In the genomic region with DNA sequence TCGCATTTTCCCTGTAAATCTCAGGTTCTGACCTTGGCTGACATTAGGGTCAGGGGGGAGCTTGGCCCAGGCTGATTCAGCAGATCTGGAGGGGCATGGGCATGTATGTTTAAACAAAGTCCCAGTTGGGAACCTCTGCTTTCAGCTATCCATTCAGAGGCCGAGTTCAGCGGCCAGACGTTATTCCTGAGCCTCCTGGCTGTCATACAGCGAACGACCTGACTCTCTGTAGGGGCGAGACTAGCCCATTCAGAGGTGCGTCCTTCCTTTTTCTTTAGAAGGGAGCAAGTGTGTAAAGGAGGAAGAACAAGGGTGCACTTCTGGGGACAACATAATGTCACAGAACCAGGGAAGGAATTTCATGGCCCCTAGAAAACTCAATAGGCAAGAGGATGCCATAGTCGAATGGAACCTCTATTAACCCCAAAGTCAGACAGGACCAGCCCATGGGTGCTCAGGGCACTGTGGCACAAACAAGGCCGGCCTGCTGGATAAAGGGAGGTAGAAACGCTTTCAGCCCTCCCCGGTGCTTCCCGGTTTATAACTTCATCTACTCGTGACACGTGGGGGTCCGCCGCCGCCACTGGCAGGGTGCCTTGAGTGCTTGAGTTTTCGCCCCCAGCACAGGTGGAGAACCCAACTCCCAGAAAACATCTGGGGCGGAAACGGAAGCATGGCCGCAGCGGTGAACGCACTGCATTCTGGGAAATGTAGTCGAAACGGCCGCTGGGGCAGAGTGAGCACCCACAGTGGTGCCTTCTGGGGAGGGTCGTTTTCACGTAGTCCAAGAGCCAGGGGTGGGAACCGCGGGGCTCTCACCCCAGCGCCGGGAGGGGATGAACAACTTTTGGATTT, we compare ENCODE assay signal across 1 cellular context.
A peak's percentile ranks its signal among the peaks of the same experiment; 100 is the strongest.
TF ChIP-seq lines count a peak whose summit lies in the region.

No MANE protein-coding gene starts in this region.

TF ChIP-seq in K562, 482 proteins besides CTCF, POLR2A, EP300 and RAD21 (continued from another document and continues in another):
- TF ChIP-seq, protein P1, sequence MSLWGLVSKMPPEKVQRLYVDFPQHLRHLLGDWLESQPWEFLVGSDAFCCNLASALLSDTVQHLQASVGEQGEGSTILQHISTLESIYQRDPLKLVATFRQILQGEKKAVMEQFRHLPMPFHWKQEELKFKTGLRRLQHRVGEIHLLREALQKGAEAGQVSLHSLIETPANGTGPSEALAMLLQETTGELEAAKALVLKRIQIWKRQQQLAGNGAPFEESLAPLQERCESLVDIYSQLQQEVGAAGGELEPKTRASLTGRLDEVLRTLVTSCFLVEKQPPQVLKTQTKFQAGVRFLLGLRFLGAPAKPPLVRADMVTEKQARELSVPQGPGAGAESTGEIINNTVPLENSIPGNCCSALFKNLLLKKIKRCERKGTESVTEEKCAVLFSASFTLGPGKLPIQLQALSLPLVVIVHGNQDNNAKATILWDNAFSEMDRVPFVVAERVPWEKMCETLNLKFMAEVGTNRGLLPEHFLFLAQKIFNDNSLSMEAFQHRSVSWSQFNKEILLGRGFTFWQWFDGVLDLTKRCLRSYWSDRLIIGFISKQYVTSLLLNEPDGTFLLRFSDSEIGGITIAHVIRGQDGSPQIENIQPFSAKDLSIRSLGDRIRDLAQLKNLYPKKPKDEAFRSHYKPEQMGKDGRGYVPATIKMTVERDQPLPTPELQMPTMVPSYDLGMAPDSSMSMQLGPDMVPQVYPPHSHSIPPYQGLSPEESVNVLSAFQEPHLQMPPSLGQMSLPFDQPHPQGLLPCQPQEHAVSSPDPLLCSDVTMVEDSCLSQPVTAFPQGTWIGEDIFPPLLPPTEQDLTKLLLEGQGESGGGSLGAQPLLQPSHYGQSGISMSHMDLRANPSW (CRISPR knock-in tag; IDR thresholded peaks at IDR 0.05), result no peak
- TF ChIP-seq HDAC2 (IDR thresholded peaks at IDR 0.05), result no peak
- TF ChIP-seq, protein P2, sequence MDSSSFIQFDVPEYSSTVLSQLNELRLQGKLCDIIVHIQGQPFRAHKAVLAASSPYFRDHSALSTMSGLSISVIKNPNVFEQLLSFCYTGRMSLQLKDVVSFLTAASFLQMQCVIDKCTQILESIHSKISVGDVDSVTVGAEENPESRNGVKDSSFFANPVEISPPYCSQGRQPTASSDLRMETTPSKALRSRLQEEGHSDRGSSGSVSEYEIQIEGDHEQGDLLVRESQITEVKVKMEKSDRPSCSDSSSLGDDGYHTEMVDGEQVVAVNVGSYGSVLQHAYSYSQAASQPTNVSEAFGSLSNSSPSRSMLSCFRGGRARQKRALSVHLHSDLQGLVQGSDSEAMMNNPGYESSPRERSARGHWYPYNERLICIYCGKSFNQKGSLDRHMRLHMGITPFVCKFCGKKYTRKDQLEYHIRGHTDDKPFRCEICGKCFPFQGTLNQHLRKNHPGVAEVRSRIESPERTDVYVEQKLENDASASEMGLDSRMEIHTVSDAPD (CRISPR knock-in tag; IDR thresholded peaks at IDR 0.05), result no peak
- TF ChIP-seq, protein P3, sequence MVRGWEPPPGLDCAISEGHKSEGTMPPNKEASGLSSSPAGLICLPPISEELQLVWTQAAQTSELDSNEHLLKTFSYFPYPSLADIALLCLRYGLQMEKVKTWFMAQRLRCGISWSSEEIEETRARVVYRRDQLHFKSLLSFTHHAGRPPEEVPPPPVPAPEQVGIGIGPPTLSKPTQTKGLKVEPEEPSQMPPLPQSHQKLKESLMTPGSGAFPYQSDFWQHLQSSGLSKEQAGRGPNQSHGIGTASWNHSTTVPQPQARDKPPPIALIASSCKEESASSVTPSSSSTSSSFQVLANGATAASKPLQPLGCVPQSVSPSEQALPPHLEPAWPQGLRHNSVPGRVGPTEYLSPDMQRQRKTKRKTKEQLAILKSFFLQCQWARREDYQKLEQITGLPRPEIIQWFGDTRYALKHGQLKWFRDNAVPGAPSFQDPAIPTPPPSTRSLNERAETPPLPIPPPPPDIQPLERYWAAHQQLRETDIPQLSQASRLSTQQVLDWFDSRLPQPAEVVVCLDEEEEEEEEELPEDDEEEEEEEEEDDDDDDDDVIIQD (CRISPR knock-in tag; IDR thresholded peaks at IDR 0.05), result no peak
- TF ChIP-seq, protein P4, sequence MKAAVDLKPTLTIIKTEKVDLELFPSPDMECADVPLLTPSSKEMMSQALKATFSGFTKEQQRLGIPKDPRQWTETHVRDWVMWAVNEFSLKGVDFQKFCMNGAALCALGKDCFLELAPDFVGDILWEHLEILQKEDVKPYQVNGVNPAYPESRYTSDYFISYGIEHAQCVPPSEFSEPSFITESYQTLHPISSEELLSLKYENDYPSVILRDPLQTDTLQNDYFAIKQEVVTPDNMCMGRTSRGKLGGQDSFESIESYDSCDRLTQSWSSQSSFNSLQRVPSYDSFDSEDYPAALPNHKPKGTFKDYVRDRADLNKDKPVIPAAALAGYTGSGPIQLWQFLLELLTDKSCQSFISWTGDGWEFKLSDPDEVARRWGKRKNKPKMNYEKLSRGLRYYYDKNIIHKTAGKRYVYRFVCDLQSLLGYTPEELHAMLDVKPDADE (conservative IDR thresholded peaks at IDR 0.05; ENCODE audit: control insufficient read depth, low read depth, low read length), result peak; percentile 75
- no peak for TF ChIP-seq BMI1 (IDR thresholded peaks at IDR 0.05; ENCODE audit: low read length)
- no peak for TF ChIP-seq ZFP1 (CRISPR knock-in tag; IDR thresholded peaks at IDR 0.05)
- no peak for TF ChIP-seq PCBP1 (IDR thresholded peaks at IDR 0.05; ENCODE audit: low read depth, low read length, poor library complexity, severe bottlenecking)
- no peak for TF ChIP-seq XRCC5 (IDR thresholded peaks at IDR 0.05; ENCODE audit: low read depth, low read length)
- TF ChIP-seq NFRKB (IDR thresholded peaks at IDR 0.05; ENCODE audit: low read depth), result peak; percentile 55; the same call in 1 of the 2 replicates
- TF ChIP-seq SIN3B (IDR thresholded peaks at IDR 0.05; ENCODE audit: low read depth), result no peak
- no peak for TF ChIP-seq TARDBP (IDR thresholded peaks at IDR 0.05)
- TF ChIP-seq EZH2 (IDR thresholded peaks at IDR 0.05; ENCODE audit: borderline replicate concordance, low read depth, low read length), result no peak
- no peak for TF ChIP-seq KHSRP (IDR thresholded peaks at IDR 0.05)
- TF ChIP-seq, protein P5, sequence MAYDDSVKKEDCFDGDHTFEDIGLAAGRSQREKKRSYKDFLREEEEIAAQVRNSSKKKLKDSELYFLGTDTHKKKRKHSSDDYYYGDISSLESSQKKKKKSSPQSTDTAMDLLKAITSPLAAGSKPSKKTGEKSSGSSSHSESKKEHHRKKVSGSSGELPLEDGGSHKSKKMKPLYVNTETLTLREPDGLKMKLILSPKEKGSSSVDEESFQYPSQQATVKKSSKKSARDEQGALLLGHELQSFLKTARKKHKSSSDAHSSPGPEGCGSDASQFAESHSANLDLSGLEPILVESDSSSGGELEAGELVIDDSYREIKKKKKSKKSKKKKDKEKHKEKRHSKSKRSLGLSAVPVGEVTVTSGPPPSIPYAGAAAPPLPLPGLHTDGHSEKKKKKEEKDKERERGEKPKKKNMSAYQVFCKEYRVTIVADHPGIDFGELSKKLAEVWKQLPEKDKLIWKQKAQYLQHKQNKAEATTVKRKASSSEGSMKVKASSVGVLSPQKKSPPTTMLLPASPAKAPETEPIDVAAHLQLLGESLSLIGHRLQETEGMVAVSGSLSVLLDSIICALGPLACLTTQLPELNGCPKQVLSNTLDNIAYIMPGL (CRISPR knock-in tag; IDR thresholded peaks at IDR 0.05), result peak; percentile 47; the same call in 1 of the 2 replicates
- no peak for TF ChIP-seq FOXJ3 (CRISPR knock-in tag; IDR thresholded peaks at IDR 0.05)
- TF ChIP-seq, protein P6, sequence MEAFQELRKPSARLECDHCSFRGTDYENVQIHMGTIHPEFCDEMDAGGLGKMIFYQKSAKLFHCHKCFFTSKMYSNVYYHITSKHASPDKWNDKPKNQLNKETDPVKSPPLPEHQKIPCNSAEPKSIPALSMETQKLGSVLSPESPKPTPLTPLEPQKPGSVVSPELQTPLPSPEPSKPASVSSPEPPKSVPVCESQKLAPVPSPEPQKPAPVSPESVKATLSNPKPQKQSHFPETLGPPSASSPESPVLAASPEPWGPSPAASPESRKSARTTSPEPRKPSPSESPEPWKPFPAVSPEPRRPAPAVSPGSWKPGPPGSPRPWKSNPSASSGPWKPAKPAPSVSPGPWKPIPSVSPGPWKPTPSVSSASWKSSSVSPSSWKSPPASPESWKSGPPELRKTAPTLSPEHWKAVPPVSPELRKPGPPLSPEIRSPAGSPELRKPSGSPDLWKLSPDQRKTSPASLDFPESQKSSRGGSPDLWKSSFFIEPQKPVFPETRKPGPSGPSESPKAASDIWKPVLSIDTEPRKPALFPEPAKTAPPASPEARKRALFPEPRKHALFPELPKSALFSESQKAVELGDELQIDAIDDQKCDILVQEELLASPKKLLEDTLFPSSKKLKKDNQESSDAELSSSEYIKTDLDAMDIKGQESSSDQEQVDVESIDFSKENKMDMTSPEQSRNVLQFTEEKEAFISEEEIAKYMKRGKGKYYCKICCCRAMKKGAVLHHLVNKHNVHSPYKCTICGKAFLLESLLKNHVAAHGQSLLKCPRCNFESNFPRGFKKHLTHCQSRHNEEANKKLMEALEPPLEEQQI (IDR thresholded peaks at IDR 0.05), result no peak
- no peak for TF ChIP-seq GTF2A2 (tag; IDR thresholded peaks at IDR 0.05)
- no peak for TF ChIP-seq POLR2H (tag; IDR thresholded peaks at IDR 0.05; ENCODE audit: low read depth)
- TF ChIP-seq, protein P7, sequence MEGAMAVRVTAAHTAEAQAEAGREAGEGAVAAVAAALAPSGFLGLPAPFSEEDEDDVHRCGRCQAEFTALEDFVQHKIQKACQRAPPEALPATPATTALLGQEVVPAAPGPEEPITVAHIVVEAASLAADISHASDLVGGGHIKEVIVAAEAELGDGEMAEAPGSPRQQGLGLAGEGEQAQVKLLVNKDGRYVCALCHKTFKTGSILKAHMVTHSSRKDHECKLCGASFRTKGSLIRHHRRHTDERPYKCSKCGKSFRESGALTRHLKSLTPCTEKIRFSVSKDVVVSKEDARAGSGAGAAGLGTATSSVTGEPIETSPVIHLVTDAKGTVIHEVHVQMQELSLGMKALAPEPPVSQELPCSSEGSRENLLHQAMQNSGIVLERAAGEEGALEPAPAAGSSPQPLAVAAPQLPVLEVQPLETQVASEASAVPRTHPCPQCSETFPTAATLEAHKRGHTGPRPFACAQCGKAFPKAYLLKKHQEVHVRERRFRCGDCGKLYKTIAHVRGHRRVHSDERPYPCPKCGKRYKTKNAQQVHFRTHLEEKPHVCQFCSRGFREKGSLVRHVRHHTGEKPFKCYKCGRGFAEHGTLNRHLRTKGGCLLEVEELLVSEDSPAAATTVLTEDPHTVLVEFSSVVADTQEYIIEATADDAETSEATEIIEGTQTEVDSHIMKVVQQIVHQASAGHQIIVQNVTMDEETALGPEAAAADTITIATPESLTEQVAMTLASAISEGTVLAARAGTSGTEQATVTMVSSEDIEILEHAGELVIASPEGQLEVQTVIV (CRISPR knock-in tag; IDR thresholded peaks at IDR 0.05; ENCODE audit: borderline replicate concordance), result no peak
- TF ChIP-seq NFXL1 (CRISPR knock-in tag; IDR thresholded peaks at IDR 0.05), result no peak
- TF ChIP-seq ZNF764 (CRISPR knock-in tag; IDR thresholded peaks at IDR 0.05; ENCODE audit: low read depth), result no peak
- no peak for TF ChIP-seq RNF2 (IDR thresholded peaks at IDR 0.05)
- TF ChIP-seq ZC3H8 (IDR thresholded peaks at IDR 0.05), result no peak
- TF ChIP-seq IFI16 (CRISPR knock-in tag; IDR thresholded peaks at IDR 0.05), result no peak
- no peak for TF ChIP-seq MAFG (tag; conservative IDR thresholded peaks at IDR 0.05)
- peak; percentile 71 for TF ChIP-seq RBFOX2 (IDR thresholded peaks at IDR 0.05; ENCODE audit: low read depth, low read length)
- TF ChIP-seq SMARCA4 (IDR thresholded peaks at IDR 0.05), result no peak
- TF ChIP-seq ZNF717 (CRISPR knock-in tag; IDR thresholded peaks at IDR 0.05), result no peak
- TF ChIP-seq ZBTB8A (IDR thresholded peaks at IDR 0.05; ENCODE audit: partially characterized antibody), result no peak
- TF ChIP-seq TCFL5 (CRISPR knock-in tag; conservative IDR thresholded peaks at IDR 0.05), result no peak
- TF ChIP-seq, protein P8, sequence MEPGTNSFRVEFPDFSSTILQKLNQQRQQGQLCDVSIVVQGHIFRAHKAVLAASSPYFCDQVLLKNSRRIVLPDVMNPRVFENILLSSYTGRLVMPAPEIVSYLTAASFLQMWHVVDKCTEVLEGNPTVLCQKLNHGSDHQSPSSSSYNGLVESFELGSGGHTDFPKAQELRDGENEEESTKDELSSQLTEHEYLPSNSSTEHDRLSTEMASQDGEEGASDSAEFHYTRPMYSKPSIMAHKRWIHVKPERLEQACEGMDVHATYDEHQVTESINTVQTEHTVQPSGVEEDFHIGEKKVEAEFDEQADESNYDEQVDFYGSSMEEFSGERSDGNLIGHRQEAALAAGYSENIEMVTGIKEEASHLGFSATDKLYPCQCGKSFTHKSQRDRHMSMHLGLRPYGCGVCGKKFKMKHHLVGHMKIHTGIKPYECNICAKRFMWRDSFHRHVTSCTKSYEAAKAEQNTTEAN (CRISPR knock-in tag; IDR thresholded peaks at IDR 0.05), result no peak
- no peak for TF ChIP-seq ZSCAN29 (IDR thresholded peaks at IDR 0.05)
- TF ChIP-seq ILK (tag; IDR thresholded peaks at IDR 0.05; ENCODE audit: borderline replicate concordance, low read depth), result no peak
- no peak for TF ChIP-seq ZNF174 (CRISPR knock-in tag; IDR thresholded peaks at IDR 0.05)
- TF ChIP-seq RUNX1 (IDR thresholded peaks at IDR 0.05; ENCODE audit: low read depth), result no peak
- TF ChIP-seq FUS (optimal IDR thresholded peaks at IDR 0.05; ENCODE audit: low read depth, low read length), result no peak
- TF ChIP-seq U2AF1 (optimal IDR thresholded peaks at IDR 0.05; ENCODE audit: low read depth, low read length), result no peak
- no peak for TF ChIP-seq ZNF324 (CRISPR knock-in tag; IDR thresholded peaks at IDR 0.05)
- TF ChIP-seq TCF7 (IDR thresholded peaks at IDR 0.05; ENCODE audit: borderline replicate concordance), result no peak
- TF ChIP-seq, protein P9, sequence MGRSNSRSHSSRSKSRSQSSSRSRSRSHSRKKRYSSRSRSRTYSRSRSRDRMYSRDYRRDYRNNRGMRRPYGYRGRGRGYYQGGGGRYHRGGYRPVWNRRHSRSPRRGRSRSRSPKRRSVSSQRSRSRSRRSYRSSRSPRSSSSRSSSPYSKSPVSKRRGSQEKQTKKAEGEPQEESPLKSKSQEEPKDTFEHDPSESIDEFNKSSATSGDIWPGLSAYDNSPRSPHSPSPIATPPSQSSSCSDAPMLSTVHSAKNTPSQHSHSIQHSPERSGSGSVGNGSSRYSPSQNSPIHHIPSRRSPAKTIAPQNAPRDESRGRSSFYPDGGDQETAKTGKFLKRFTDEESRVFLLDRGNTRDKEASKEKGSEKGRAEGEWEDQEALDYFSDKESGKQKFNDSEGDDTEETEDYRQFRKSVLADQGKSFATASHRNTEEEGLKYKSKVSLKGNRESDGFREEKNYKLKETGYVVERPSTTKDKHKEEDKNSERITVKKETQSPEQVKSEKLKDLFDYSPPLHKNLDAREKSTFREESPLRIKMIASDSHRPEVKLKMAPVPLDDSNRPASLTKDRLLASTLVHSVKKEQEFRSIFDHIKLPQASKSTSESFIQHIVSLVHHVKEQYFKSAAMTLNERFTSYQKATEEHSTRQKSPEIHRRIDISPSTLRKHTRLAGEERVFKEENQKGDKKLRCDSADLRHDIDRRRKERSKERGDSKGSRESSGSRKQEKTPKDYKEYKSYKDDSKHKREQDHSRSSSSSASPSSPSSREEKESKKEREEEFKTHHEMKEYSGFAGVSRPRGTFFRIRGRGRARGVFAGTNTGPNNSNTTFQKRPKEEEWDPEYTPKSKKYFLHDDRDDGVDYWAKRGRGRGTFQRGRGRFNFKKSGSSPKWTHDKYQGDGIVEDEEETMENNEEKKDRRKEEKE (IDR thresholded peaks at IDR 0.05; ENCODE audit: borderline replicate concordance in 1 of 2, control insufficient read depth in 1 of 2, low read depth in 2 of 2, low read length in 1 of 2), result no peak
- no peak for TF ChIP-seq RFX1 (IDR thresholded peaks at IDR 0.05)
- no peak for TF ChIP-seq ARHGAP35 (IDR thresholded peaks at IDR 0.05; ENCODE audit: partially characterized antibody)
